Comparison of ENCODE assay signal across 8 cellular contexts in genomic region chr3:111979689-111980025, GRCh38. TPM values are rescaled to one million over a fixed set of nuclear protein-coding genes. Genes with fewer than 3 reads are reported as not detected.
DNase-seq lines count a peak whose midpoint lies in the region; ATAC-seq and TF ChIP-seq lines count a peak whose summit lies in the region.

No MANE protein-coding gene starts in this region.

- H3K4me2 ChIP-seq in smooth muscle cell: peak overlapping the region; percentile 88

- H3K9ac ChIP-seq in smooth muscle cell (ENCODE audit: low read depth): peak overlapping the region; percentile 65

- peaks cover 29% of the 10 kb centered on the region for H3K36me3 ChIP-seq in WERI-Rb-1
- peaks cover 1% of the 10 kb centered on the region for H3K36me3 ChIP-seq in smooth muscle cell (ENCODE audit: low read depth)

- H3K27me3 Mint-ChIP-seq in activated naive CD4-positive, alpha-beta T cell treated with anti-CD3 and anti-CD28 coated beads, Interleukin-2, amount 50 U/mL, for 24 hours: no peaks in the 10 kb centered on the region

- intact Hi-C loops in left cardiac atrium (cut with DNase I): no loop called here

- H3K4me3 ChIP-seq in WERI-Rb-1 (ENCODE audit: low read depth, low read length) (peak overlapping the region; percentile 83), smooth muscle cell (peak overlapping the region; percentile 72)

- H3K27ac ChIP-seq in WERI-Rb-1: no peak overlapping the region; the same call in 1 of the 2 replicates
- H3K27ac ChIP-seq in smooth muscle cell (ENCODE audit: low read depth): no peak overlapping the region

- peaks cover 27% of the 10 kb centered on the region for H4K20me1 ChIP-seq in smooth muscle cell (ENCODE audit: low read depth)

- H3K27ac Mint-ChIP-seq in activated naive CD4-positive, alpha-beta T cell treated with anti-CD3 and anti-CD28 coated beads, Interleukin-2, amount 50 U/mL, for 24 hours: peak overlapping the region; percentile 7

- no peaks in the 10 kb centered on the region for H3K27me3 ChIP-seq in WERI-Rb-1 (ENCODE audit: insufficient read depth, low read depth, severe bottlenecking)
- H3K27me3 ChIP-seq in smooth muscle cell (ENCODE audit: low read depth): no peaks in the 10 kb centered on the region

- peak; percentile 1 to 18 for ATAC-seq in left cardiac atrium

- no peaks in the 10 kb centered on the region for H3K9me3 Mint-ChIP-seq in activated naive CD4-positive, alpha-beta T cell treated with anti-CD3 and anti-CD28 coated beads, Interleukin-2, amount 50 U/mL, for 24 hours

- H2AFZ ChIP-seq in smooth muscle cell (ENCODE audit: low read depth): peak overlapping the region; percentile 90

- peak overlapping the region; percentile 77 for H3K4me3 Mint-ChIP-seq in activated naive CD4-positive, alpha-beta T cell treated with anti-CD3 and anti-CD28 coated beads, Interleukin-2, amount 50 U/mL, for 24 hours

- H3K36me3 Mint-ChIP-seq in activated naive CD4-positive, alpha-beta T cell treated with anti-CD3 and anti-CD28 coated beads, Interleukin-2, amount 50 U/mL, for 24 hours: peaks cover 7% of the 10 kb centered on the region

- H3F3A ChIP-seq in smooth muscle cell (ENCODE audit: low read depth): peaks cover 13% of the 10 kb centered on the region

- H3K4me1 ChIP-seq in smooth muscle cell (ENCODE audit: low read depth): peaks cover 20% of the 10 kb centered on the region

- H3K4me1 Mint-ChIP-seq in activated naive CD4-positive, alpha-beta T cell treated with anti-CD3 and anti-CD28 coated beads, Interleukin-2, amount 50 U/mL, for 24 hours: peaks cover 57% of the 10 kb centered on the region

- H3K79me2 ChIP-seq in smooth muscle cell (ENCODE audit: low read depth): peaks cover 46% of the 10 kb centered on the region

- H3K9me3 ChIP-seq in WERI-Rb-1 (ENCODE audit: severe bottlenecking): no peaks in the 10 kb centered on the region
- H3K9me3 ChIP-seq in smooth muscle cell (replicated peaks; ENCODE audit: low read depth): no peaks in the 10 kb centered on the region

- WGBS in smooth muscle cell (ENCODE audit: low lambda C conversion rate): 34% methylated on average over 3 of the region's 3 CpGs

- TF ChIP-seq CTCF in WERI-Rb-1 (IDR thresholded peaks at IDR 0.05; ENCODE audit: low read depth, low read length) (no peak), smooth muscle cell (IDR thresholded peaks at IDR 0.05; ENCODE audit: borderline replicate concordance, insufficient read depth, poor library complexity, severe bottlenecking) (no peak)

- DNase-seq in activated naive CD4-positive, alpha-beta T cell treated with Interleukin-2 at 50 U/mL for 16 hours: no peak
- DNase-seq in WERI-Rb-1 (no peak), left cardiac atrium (no peak), smooth muscle cell (lab: John Stamatoyannopoulos, UW; ENCODE audit: unreplicated experiment) (no peak), medulla oblongata (ENCODE audit: extremely low spot score) (no peak), EL (no peak), LoVo (ENCODE audit: low spot score) (no peak)

RNA-seq across cellular contexts. Expression of gene ABHD10, which starts 0.8 kb away (rescaled TPM):
- total RNA-seq in left cardiac atrium: 10 to 100 TPM; 27.6 to 30.9 TPM
- total RNA-seq in smooth muscle cell: 44.9 and 69.1 TPM in 2 replicates
- polyA plus RNA-seq in smooth muscle cell: 39.2 and 44.1 TPM in 2 replicates

RNA-seq across cellular contexts. Expression of gene TAGLN3, which starts 19.1 kb away (rescaled TPM):
- not detected for total RNA-seq in left cardiac atrium
- 1.5 and 2.1 TPM in 2 replicates for total RNA-seq in smooth muscle cell
- polyA plus RNA-seq in smooth muscle cell: 0.97 and 2.5 TPM in 2 replicates

RNA-seq across cellular contexts. Expression of gene TMPRSS7, which starts 54.9 kb away (rescaled TPM):
- total RNA-seq in left cardiac atrium: not detected
- total RNA-seq in smooth muscle cell: not detected in 2 replicates
- polyA plus RNA-seq in smooth muscle cell: not detected in 2 replicates
